Comparison of ENCODE assay signal across 15 cellular contexts in genomic region chr22:41347066-41347859, GRCh38.
"Had no signal": no experiment of that assay in that cellular context is flagged by ENCODE, and none has a peak within 500 bp of the region (broad histone marks: within the 10 kb centered on the region; RNA-seq: fewer than 3 reads in every experiment).

No MANE protein-coding gene starts in this region.

- DNase-seq: activated CD4-positive, CD25-positive, alpha-beta regulatory T cell treated with anti-CD3 and anti-CD28 coated beads, Interleukin-2, amount 50 U/mL, for 72 hours; activated naive CD4-positive, alpha-beta T cell treated with anti-CD3 and anti-CD28 coated beads for 36 hours; activated naive CD8-positive, alpha-beta T cell treated with anti-CD3 and anti-CD28 coated beads, Interleukin-2, amount 50 U/mL, for 24 hours; activated T-cell treated with anti-CD3 and anti-CD28 coated beads for 4 hours; aorta; lower lobe of right lung; nephron progenitor cell; stimulated activated CD4-positive, alpha-beta T cell treated with anti-CD3 and anti-CD28 coated beads, Interleukin-15, amount 100 ng/mL, for 24 hours; stimulated activated CD4-positive, alpha-beta T cell treated with anti-CD3 and anti-CD28 coated beads, Interleukin-4, amount 100 ng/mL, for 1 hour; stimulated activated naive B cell treated with anti-CD40 and anti-IgM and Interleukin-4, amounts not matched to agents 10 μg/mL and 1 μg/mL and 100 μg/mL, for 72 hours; thyroid gland had no signal

- H3K27me3 ChIP-seq: breast epithelium, thyroid gland had no signal

- ATAC-seq: activated naive CD8-positive, alpha-beta T cell treated with anti-CD3 and anti-CD28 coated beads, Interleukin-2, amount 50 U/mL, for 24 hours; activated T-helper 17 cell treated with anti-CD3 and anti-CD28 coated beads, Interleukin-2, amount 50 U/mL, for 72 hours; lower lobe of right lung; stimulated activated naive B cell treated with anti-CD40 and anti-IgM and Interleukin-4, amounts not matched to agents 10 μg/mL and 1 μg/mL and 100 μg/mL, for 72 hours had no signal

- H3K4me3 ChIP-seq: breast epithelium, lower lobe of right lung, skin epidermis, thyroid gland had no signal

- FAIRE-seq: endometrium had no signal

- H3K27ac ChIP-seq: lower lobe of right lung, skin epidermis, thyroid gland had no signal

- H3K9me3 ChIP-seq: breast epithelium, lower lobe of right lung, thyroid gland had no signal

- H3K4me1 ChIP-seq: breast epithelium, lower lobe of right lung, thyroid gland had no signal
